32 cellular contexts compared by ENCODE assay signal in genomic region chr11:12890476-12890875, GRCh38.
A peak's percentile ranks its signal among the peaks of the same experiment; 100 is the strongest.
DNase-seq lines count a peak whose midpoint lies in the region; ATAC-seq, FAIRE-seq and TF ChIP-seq lines count a peak whose summit lies in the region.
"Had no signal": no experiment of that assay in that cellular context is flagged by ENCODE, and none has a peak within 500 bp of the region (broad histone marks: within the 10 kb centered on the region; RNA-seq: fewer than 3 reads in every experiment).

No MANE protein-coding gene starts in this region.

- TF ChIP-seq CTCF in AG10803 (conservative IDR thresholded peaks at IDR 0.05; ENCODE audit: low read length) (no peak), fibroblast of pulmonary artery (IDR thresholded peaks at IDR 0.05; ENCODE audit: low read length, missing control alignments) (no peak), gastrocnemius medialis (IDR thresholded peaks at IDR 0.05 in 4 of 5, conservative IDR thresholded peaks at IDR 0.05 in 1 of 5) (no peak), D721Med (IDR thresholded peaks at IDR 0.05; ENCODE audit: insufficient read depth, missing control alignments) (no peak), GM13977 (IDR thresholded peaks at IDR 0.05; ENCODE audit: extremely low read depth, insufficient read depth, missing control alignments) (no peak)

- H3K27ac Mint-ChIP-seq in activated T-cell treated with anti-CD3 and anti-CD28 coated beads, Interleukin-2, amount 50 U/mL, for 24 hours, result no peak overlapping the region
- H3K27ac Mint-ChIP-seq: activated CD4-positive, alpha-beta memory T cell treated with anti-CD3 and anti-CD28 coated beads for 36 hours; CD4-positive, alpha-beta T cell; naive thymus-derived CD8-positive, alpha-beta T cell; stimulated activated effector memory CD8-positive, alpha-beta T cell treated with anti-CD3 and anti-CD28 coated beads, Interleukin-12 subunit alpha, Interleukin-12 subunit beta, amount 100 ng/mL, for 72 hours; T-helper 1 cell treated with Interleukin-12 subunit alpha and Interleukin-12 subunit beta and Interleukin-4 antibody, amounts not matched to agents 30 μg/mL and 1 μg/mL, for 36 hours had no signal

- H3K4me3 ChIP-seq in AG10803 (ENCODE audit: low read length) (no peak overlapping the region), adipocyte (ENCODE audit: low read length) (no peak overlapping the region), fibroblast of pulmonary artery (replicated peaks; ENCODE audit: low read depth, low read length) (no peak overlapping the region), gastrocnemius medialis (no peak overlapping the region)
- H3K4me3 ChIP-seq: breast epithelium, K562, suprapubic skin had no signal

- H3K36me3 Mint-ChIP-seq in activated T-cell treated with anti-CD3 and anti-CD28 coated beads, Interleukin-2, amount 50 U/mL, for 24 hours (ENCODE audit: low read depth), result no peaks in the 10 kb centered on the region
- H3K36me3 Mint-ChIP-seq: activated CD4-positive, alpha-beta memory T cell treated with anti-CD3 and anti-CD28 coated beads for 36 hours; naive thymus-derived CD8-positive, alpha-beta T cell; stimulated activated effector memory CD8-positive, alpha-beta T cell treated with anti-CD3 and anti-CD28 coated beads, Interleukin-12 subunit alpha, Interleukin-12 subunit beta, amount 100 ng/mL, for 72 hours had no signal

- in situ Hi-C loops in gastrocnemius medialis (cut with MboI; ENCODE audit: low sequenced_read_pairs in 4 of 4) (loop anchor here (5.0 to 25.0 kb wide), 9 partner anchors 86 to 566 kb away; no protein-coding TSS in a partner anchor), GM13977 (cut with MboI; ENCODE audit: low pct_unique_long_range_greater_than_20kb, low sequenced_read_pairs, unreplicated experiment) (loop anchor here (25.0 kb wide), 2 partner anchors 278 to 553 kb away; no protein-coding TSS in a partner anchor)

- peaks cover 55% of the 10 kb centered on the region for H3K4me1 ChIP-seq in adipocyte (ENCODE audit: control insufficient read depth, insufficient read depth, low read length)
- H3K4me1 ChIP-seq in gastrocnemius medialis, result peaks cover 25 to 35% of the 10 kb centered on the region in 2 donors

- ATAC-seq in gastrocnemius medialis, result no peak
- ATAC-seq: K562; left lobe of liver; naive thymus-derived CD8-positive, alpha-beta T cell; stimulated activated effector memory CD8-positive, alpha-beta T cell treated with anti-CD3 and anti-CD28 coated beads, Interleukin-12 subunit alpha, Interleukin-12 subunit beta, amount 100 ng/mL, for 72 hours had no signal

- TF ChIP-seq POLR2A in gastrocnemius medialis (IDR thresholded peaks at IDR 0.05), result no peak

- H3K4me1 Mint-ChIP-seq in activated T-cell treated with anti-CD3 and anti-CD28 coated beads, Interleukin-2, amount 50 U/mL, for 24 hours (ENCODE audit: low read depth), result no peaks in the 10 kb centered on the region
- H3K4me1 Mint-ChIP-seq: stimulated activated effector memory CD8-positive, alpha-beta T cell treated with anti-CD3 and anti-CD28 coated beads, Interleukin-12 subunit alpha, Interleukin-12 subunit beta, amount 100 ng/mL, for 72 hours had no signal

- H3K9me3 ChIP-seq in adipocyte (ENCODE audit: control insufficient read depth, low read length) (no peaks in the 10 kb centered on the region), gastrocnemius medialis (no peaks in the 10 kb centered on the region)
- H3K9me3 ChIP-seq: breast epithelium, suprapubic skin had no signal

- peak; percentile 62 for DNase-seq in AG10803 (ENCODE audit: low read depth)
- DNase-seq in adipocyte (ENCODE audit: low read depth), result peak; percentile 49
- peak; percentile 25 for DNase-seq in fibroblast of pulmonary artery (ENCODE audit: low read depth)
- DNase-seq in gastrocnemius medialis, result no peak
- DNase-seq in D721Med (ENCODE audit: insufficient read length, low spot score), result no peak
- DNase-seq in anterior cingulate cortex (lab: John Stamatoyannopoulos, UW), result no peak
- no peak for DNase-seq in GM13977 (ENCODE audit: low spot score)
- no peak for DNase-seq in activated T-cell treated with anti-CD3 and anti-CD28 coated beads, Interleukin-2, amount 50 U/mL, for 24 hours
- DNase-seq: activated CD4-positive, alpha-beta memory T cell treated with anti-CD3 and anti-CD28 coated beads for 36 hours; activated CD4-positive, alpha-beta T cell treated with anti-CD3 and anti-CD28 coated beads for 1 hour; activated naive CD4-positive, alpha-beta T cell treated with Interleukin-2 at 50 U/mL for 16 hours; CD4-positive, alpha-beta T cell; effector CD4-positive, alpha-beta T cell; EL; midbrain; naive thymus-derived CD8-positive, alpha-beta T cell; NCI-H1092; NCI-H1694 treated with DMSO at 0.1 percent for 48 hours; NCI-H446 treated with DMSO at 0.1 percent for 48 hours; NCI-H82; stimulated activated CD4-positive, alpha-beta T cell treated with anti-CD3 and anti-CD28 coated beads, Interleukin-15, amount 100 ng/mL, for 24 hours had no signal

- peak overlapping the region; percentile 81 for H3K9ac ChIP-seq in adipocyte (ENCODE audit: low read length)

- no peaks in the 10 kb centered on the region for H3K9me3 Mint-ChIP-seq in activated T-cell treated with anti-CD3 and anti-CD28 coated beads, Interleukin-2, amount 50 U/mL, for 24 hours
- H3K9me3 Mint-ChIP-seq: activated CD4-positive, alpha-beta memory T cell treated with anti-CD3 and anti-CD28 coated beads for 36 hours; CD4-positive, alpha-beta T cell; naive thymus-derived CD8-positive, alpha-beta T cell; stimulated activated effector memory CD8-positive, alpha-beta T cell treated with anti-CD3 and anti-CD28 coated beads, Interleukin-12 subunit alpha, Interleukin-12 subunit beta, amount 100 ng/mL, for 72 hours; T-helper 1 cell treated with Interleukin-12 subunit alpha and Interleukin-12 subunit beta and Interleukin-4 antibody, amounts not matched to agents 30 μg/mL and 1 μg/mL, for 36 hours had no signal

- H3K4me3 Mint-ChIP-seq in activated T-cell treated with anti-CD3 and anti-CD28 coated beads, Interleukin-2, amount 50 U/mL, for 24 hours, result no peak overlapping the region
- H3K4me3 Mint-ChIP-seq: activated CD4-positive, alpha-beta memory T cell treated with anti-CD3 and anti-CD28 coated beads for 36 hours; CD4-positive, alpha-beta T cell; naive thymus-derived CD8-positive, alpha-beta T cell; stimulated activated effector memory CD8-positive, alpha-beta T cell treated with anti-CD3 and anti-CD28 coated beads, Interleukin-12 subunit alpha, Interleukin-12 subunit beta, amount 100 ng/mL, for 72 hours; T-helper 1 cell treated with Interleukin-12 subunit alpha and Interleukin-12 subunit beta and Interleukin-4 antibody, amounts not matched to agents 30 μg/mL and 1 μg/mL, for 36 hours had no signal

- H3K27me3 Mint-ChIP-seq in activated T-cell treated with anti-CD3 and anti-CD28 coated beads, Interleukin-2, amount 50 U/mL, for 24 hours, result peaks cover 19% of the 10 kb centered on the region
- H3K27me3 Mint-ChIP-seq: progenitor cell of endocrine pancreas had no signal

- FAIRE-seq in D721Med (lab: Jason Lieb, UNC), result no peak
- FAIRE-seq: colon, GM19239, H1, islet of Langerhans, K562 had no signal

- peak overlapping the region; percentile 61 to 82 (median 70) for H3K27ac ChIP-seq in gastrocnemius medialis
- H3K27ac ChIP-seq: breast epithelium, suprapubic skin had no signal

- H3K27me3 ChIP-seq in adipocyte (replicated peaks; ENCODE audit: control insufficient read depth, insufficient read depth, low read length), result no peaks in the 10 kb centered on the region
- no peaks in the 10 kb centered on the region for H3K27me3 ChIP-seq in gastrocnemius medialis
- H3K27me3 ChIP-seq: breast epithelium, suprapubic skin had no signal

- H3K36me3 ChIP-seq in adipocyte (ENCODE audit: control insufficient read depth, insufficient read depth, low read length, severe bottlenecking) (peaks cover 47% of the 10 kb centered on the region), gastrocnemius medialis (no peaks in the 10 kb centered on the region)
- H3K36me3 ChIP-seq: breast epithelium, suprapubic skin had no signal

- intact Hi-C loops in gastrocnemius medialis (cut with DNase I; ENCODE audit: low total_unique reads), result loop anchor here (10.0 kb wide), 1 partner anchor 826 kb away; no protein-coding TSS in a partner anchor

Comparison
In these comparisons a context has a peak if more than half of its experiments do, and no peak if none do; other contexts are left out.
1. DNase-seq: peak in AG10803 (single experiment), adipocyte (single experiment) and fibroblast of pulmonary artery (single experiment); none in gastrocnemius medialis (0 of 2), D721Med (single experiment), anterior cingulate cortex (0 of 58), GM13977 (single experiment) and activated T-cell treated with anti-CD3 and anti-CD28 coated beads, Interleukin-2, amount 50 U/mL, for 24 hours (single experiment).